In genomic region chr13:113745059-113745458, GRCh38 we compare ENCODE assay signal across 25 cellular contexts.
"Had no signal": no experiment of that assay in that cellular context is flagged by ENCODE, and none has a peak within 500 bp of the region (broad histone marks: within the 10 kb centered on the region; RNA-seq: fewer than 3 reads in every experiment).

No MANE protein-coding gene starts in this region.

- H3K27me3 ChIP-seq: right atrium auricular region, upper lobe of right lung had no signal

- H3K4me3 ChIP-seq: left lung, lower lobe of right lung, right atrium auricular region, skin epidermis, suprapubic skin, thoracic aorta, tibial artery, upper lobe of right lung had no signal

- H3K4me3 Mint-ChIP-seq: naive thymus-derived CD8-positive, alpha-beta T cell; nephron; neural crest cell; stimulated activated effector memory CD8-positive, alpha-beta T cell treated with anti-CD3 and anti-CD28 coated beads, Interleukin-12 subunit alpha, Interleukin-12 subunit beta, amount 100 ng/mL, for 72 hours; stimulated activated naive CD8-positive, alpha-beta T cell treated with anti-CD3 and anti-CD28 coated beads, Interleukin-15, Interleukin-2, amounts not matched to agents 100 ng/mL and 50 ng/mL, for 24 hours had no signal

- H3K4me1 ChIP-seq: parathyroid adenoma had no signal

- DNase-seq: hippocampal formation; left colon; mammary epithelial cell; mesenchymal stem cell; naive thymus-derived CD8-positive, alpha-beta T cell; occipital lobe; stimulated activated CD4-positive, alpha-beta T cell treated with anti-CD3 and anti-CD28 coated beads, Interleukin-4, amount 100 ng/mL, for 24 hours; stimulated activated naive CD4-positive, alpha-beta T cell; tibial artery; trophoblast cell; upper lobe of right lung had no signal

- H3K79me2 ChIP-seq: parathyroid adenoma had no signal

- H3K9ac ChIP-seq: parathyroid adenoma had no signal

- H3K9me3 ChIP-seq: left lung, lower lobe of right lung, neutrophil, right atrium auricular region, suprapubic skin, thoracic aorta, tibial artery, upper lobe of right lung had no signal

- H3K27ac Mint-ChIP-seq: nephron; progenitor cell of endocrine pancreas; stimulated activated effector memory CD8-positive, alpha-beta T cell treated with anti-CD3 and anti-CD28 coated beads, Interleukin-12 subunit alpha, Interleukin-12 subunit beta, amount 100 ng/mL, for 72 hours; stimulated activated naive CD8-positive, alpha-beta T cell treated with anti-CD3 and anti-CD28 coated beads, Interleukin-15, Interleukin-2, amounts not matched to agents 100 ng/mL and 50 ng/mL, for 24 hours had no signal

- H2AFZ ChIP-seq: parathyroid adenoma had no signal

- H3K36me3 ChIP-seq: left lung, lower lobe of right lung, neutrophil, right atrium auricular region, suprapubic skin, thoracic aorta, tibial artery, upper lobe of right lung had no signal

- H3K27ac ChIP-seq: left lung, lower lobe of right lung, neutrophil, parathyroid adenoma, right atrium auricular region, skin epidermis, suprapubic skin, thoracic aorta, tibial artery, upper lobe of right lung had no signal

- H3K36me3 Mint-ChIP-seq: naive thymus-derived CD8-positive, alpha-beta T cell; stimulated activated effector memory CD8-positive, alpha-beta T cell treated with anti-CD3 and anti-CD28 coated beads, Interleukin-12 subunit alpha, Interleukin-12 subunit beta, amount 100 ng/mL, for 72 hours had no signal

- H3K9me3 Mint-ChIP-seq: nephron; neural crest cell; stimulated activated effector memory CD8-positive, alpha-beta T cell treated with anti-CD3 and anti-CD28 coated beads, Interleukin-12 subunit alpha, Interleukin-12 subunit beta, amount 100 ng/mL, for 72 hours; stimulated activated naive CD8-positive, alpha-beta T cell treated with anti-CD3 and anti-CD28 coated beads, Interleukin-15, Interleukin-2, amounts not matched to agents 100 ng/mL and 50 ng/mL, for 24 hours had no signal

- ATAC-seq: left lung; lower lobe of right lung; naive thymus-derived CD8-positive, alpha-beta T cell; sciatic nerve; stimulated activated effector memory CD8-positive, alpha-beta T cell treated with anti-CD3 and anti-CD28 coated beads, Interleukin-12 subunit alpha, Interleukin-12 subunit beta, amount 100 ng/mL, for 72 hours; upper lobe of right lung had no signal
